ENCODE assay signal across 1 cellular context in the genomic region with DNA sequence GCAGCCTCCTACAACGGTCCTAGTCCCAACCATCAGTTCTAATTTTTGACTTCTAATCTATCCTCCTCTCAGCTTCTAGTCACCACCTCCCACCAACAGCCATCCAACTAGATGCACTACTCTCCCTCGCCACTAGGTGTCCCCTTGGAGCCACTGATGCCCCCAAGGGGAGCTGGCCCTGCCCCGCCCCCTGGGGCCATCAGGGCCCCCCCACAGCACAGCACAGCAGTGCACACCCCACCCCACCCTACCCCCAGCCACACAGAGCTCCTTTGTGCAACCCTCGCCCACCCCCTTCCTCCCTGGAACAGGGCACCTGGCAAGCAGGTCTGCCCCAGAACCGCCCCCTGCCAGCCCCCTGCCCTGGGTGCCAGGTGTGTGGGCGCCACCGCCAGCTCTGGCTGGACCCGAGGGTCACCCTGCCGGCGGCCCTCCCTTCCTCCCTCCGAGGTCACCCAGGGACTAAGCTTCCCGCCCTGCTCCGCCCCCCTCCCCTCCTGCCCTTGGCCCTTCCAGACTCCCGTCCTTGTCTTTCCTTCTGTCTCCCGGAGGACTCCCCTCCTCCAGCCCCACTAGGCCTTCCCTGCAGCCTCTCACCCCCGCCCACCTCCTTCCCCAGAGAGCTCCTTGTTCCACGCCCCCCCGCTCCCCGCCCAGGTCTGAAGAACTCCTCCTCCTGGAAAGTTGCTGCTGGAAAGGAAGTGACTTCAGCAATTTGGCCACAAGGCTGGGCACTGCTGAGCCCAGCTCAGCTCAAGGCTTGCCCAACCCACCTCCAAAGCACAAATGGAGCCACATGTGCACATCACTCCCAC.
TF ChIP-seq lines count a peak whose summit lies in the region.

No MANE protein-coding gene starts in this region.

TF ChIP-seq in HepG2, 621 proteins besides CTCF, POLR2A, EP300 and RAD21 (continued from another document and continues in another):
- TF ChIP-seq, protein P1, sequence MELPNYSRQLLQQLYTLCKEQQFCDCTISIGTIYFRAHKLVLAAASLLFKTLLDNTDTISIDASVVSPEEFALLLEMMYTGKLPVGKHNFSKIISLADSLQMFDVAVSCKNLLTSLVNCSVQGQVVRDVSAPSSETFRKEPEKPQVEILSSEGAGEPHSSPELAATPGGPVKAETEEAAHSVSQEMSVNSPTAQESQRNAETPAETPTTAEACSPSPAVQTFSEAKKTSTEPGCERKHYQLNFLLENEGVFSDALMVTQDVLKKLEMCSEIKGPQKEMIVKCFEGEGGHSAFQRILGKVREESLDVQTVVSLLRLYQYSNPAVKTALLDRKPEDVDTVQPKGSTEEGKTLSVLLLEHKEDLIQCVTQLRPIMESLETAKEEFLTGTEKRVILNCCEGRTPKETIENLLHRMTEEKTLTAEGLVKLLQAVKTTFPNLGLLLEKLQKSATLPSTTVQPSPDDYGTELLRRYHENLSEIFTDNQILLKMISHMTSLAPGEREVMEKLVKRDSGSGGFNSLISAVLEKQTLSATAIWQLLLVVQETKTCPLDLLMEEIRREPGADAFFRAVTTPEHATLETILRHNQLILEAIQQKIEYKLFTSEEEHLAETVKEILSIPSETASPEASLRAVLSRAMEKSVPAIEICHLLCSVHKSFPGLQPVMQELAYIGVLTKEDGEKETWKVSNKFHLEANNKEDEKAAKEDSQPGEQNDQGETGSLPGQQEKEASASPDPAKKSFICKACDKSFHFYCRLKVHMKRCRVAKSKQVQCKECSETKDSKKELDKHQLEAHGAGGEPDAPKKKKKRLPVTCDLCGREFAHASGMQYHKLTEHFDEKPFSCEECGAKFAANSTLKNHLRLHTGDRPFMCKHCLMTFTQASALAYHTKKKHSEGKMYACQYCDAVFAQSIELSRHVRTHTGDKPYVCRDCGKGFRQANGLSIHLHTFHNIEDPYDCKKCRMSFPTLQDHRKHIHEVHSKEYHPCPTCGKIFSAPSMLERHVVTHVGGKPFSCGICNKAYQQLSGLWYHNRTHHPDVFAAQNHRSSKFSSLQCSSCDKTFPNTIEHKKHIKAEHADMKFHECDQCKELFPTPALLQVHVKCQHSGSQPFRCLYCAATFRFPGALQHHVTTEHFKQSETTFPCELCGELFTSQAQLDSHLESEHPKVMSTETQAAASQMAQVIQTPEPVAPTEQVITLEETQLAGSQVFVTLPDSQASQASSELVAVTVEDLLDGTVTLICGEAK (IDR thresholded peaks at IDR 0.05): no peak
- TF ChIP-seq, protein P1 (CRISPR knock-in tag; IDR thresholded peaks at IDR 0.05): no peak
- TF ChIP-seq ZNF572 (CRISPR knock-in tag; IDR thresholded peaks at IDR 0.05): no peak
- TF ChIP-seq PRMT3 (CRISPR knock-in tag; IDR thresholded peaks at IDR 0.05; ENCODE audit: borderline replicate concordance, low read depth): no peak
- TF ChIP-seq, protein P2, sequence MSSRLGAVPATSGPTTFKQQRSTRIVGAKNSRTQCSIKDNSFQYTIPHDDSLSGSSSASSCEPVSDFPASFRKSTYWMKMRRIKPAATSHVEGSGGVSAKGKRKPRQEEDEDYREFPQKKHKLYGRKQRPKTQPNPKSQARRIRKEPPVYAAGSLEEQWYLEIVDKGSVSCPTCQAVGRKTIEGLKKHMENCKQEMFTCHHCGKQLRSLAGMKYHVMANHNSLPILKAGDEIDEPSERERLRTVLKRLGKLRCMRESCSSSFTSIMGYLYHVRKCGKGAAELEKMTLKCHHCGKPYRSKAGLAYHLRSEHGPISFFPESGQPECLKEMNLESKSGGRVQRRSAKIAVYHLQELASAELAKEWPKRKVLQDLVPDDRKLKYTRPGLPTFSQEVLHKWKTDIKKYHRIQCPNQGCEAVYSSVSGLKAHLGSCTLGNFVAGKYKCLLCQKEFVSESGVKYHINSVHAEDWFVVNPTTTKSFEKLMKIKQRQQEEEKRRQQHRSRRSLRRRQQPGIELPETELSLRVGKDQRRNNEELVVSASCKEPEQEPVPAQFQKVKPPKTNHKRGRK (CRISPR knock-in tag; IDR thresholded peaks at IDR 0.05): no peak
- TF ChIP-seq ZNF547 (CRISPR knock-in tag; IDR thresholded peaks at IDR 0.05): no peak
- TF ChIP-seq, protein P3, sequence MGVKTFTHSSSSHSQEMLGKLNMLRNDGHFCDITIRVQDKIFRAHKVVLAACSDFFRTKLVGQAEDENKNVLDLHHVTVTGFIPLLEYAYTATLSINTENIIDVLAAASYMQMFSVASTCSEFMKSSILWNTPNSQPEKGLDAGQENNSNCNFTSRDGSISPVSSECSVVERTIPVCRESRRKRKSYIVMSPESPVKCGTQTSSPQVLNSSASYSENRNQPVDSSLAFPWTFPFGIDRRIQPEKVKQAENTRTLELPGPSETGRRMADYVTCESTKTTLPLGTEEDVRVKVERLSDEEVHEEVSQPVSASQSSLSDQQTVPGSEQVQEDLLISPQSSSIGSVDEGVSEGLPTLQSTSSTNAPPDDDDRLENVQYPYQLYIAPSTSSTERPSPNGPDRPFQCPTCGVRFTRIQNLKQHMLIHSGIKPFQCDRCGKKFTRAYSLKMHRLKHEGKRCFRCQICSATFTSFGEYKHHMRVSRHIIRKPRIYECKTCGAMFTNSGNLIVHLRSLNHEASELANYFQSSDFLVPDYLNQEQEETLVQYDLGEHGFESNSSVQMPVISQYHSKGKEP (CRISPR knock-in tag; IDR thresholded peaks at IDR 0.05): no peak
- no peak for TF ChIP-seq CEBPG (CRISPR knock-in tag; IDR thresholded peaks at IDR 0.05)
- TF ChIP-seq ZNF605 (CRISPR knock-in tag; IDR thresholded peaks at IDR 0.05): no peak
- TF ChIP-seq, protein P4, sequence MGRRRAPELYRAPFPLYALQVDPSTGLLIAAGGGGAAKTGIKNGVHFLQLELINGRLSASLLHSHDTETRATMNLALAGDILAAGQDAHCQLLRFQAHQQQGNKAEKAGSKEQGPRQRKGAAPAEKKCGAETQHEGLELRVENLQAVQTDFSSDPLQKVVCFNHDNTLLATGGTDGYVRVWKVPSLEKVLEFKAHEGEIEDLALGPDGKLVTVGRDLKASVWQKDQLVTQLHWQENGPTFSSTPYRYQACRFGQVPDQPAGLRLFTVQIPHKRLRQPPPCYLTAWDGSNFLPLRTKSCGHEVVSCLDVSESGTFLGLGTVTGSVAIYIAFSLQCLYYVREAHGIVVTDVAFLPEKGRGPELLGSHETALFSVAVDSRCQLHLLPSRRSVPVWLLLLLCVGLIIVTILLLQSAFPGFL (CRISPR knock-in tag; IDR thresholded peaks at IDR 0.05): no peak
- TF ChIP-seq AKAP8 (CRISPR knock-in tag; IDR thresholded peaks at IDR 0.05): no peak
- TF ChIP-seq, protein P5, sequence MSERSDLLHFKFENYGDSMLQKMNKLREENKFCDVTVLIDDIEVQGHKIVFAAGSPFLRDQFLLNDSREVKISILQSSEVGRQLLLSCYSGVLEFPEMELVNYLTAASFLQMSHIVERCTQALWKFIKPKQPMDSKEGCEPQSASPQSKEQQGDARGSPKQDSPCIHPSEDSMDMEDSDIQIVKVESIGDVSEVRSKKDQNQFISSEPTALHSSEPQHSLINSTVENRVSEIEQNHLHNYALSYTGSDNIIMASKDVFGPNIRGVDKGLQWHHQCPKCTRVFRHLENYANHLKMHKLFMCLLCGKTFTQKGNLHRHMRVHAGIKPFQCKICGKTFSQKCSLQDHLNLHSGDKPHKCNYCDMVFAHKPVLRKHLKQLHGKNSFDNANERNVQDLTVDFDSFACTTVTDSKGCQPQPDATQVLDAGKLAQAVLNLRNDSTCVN (CRISPR knock-in tag; IDR thresholded peaks at IDR 0.05; ENCODE audit: borderline replicate concordance): no peak
- TF ChIP-seq ARNTL (CRISPR knock-in tag; IDR thresholded peaks at IDR 0.05): no peak
- 0 out of 2 replicates have a peak, but pooled peaks have one; percentile 31 for TF ChIP-seq ZBTB7B (CRISPR knock-in tag; IDR thresholded peaks at IDR 0.05)
- no peak for TF ChIP-seq ZNF672 (CRISPR knock-in tag; IDR thresholded peaks at IDR 0.05)
- TF ChIP-seq, protein P6, sequence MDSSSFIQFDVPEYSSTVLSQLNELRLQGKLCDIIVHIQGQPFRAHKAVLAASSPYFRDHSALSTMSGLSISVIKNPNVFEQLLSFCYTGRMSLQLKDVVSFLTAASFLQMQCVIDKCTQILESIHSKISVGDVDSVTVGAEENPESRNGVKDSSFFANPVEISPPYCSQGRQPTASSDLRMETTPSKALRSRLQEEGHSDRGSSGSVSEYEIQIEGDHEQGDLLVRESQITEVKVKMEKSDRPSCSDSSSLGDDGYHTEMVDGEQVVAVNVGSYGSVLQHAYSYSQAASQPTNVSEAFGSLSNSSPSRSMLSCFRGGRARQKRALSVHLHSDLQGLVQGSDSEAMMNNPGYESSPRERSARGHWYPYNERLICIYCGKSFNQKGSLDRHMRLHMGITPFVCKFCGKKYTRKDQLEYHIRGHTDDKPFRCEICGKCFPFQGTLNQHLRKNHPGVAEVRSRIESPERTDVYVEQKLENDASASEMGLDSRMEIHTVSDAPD (CRISPR knock-in tag; IDR thresholded peaks at IDR 0.05): no peak
- TF ChIP-seq ZNF768 (CRISPR knock-in tag; IDR thresholded peaks at IDR 0.05): peak; percentile 65; the same call in 1 of the 2 replicates
- TF ChIP-seq ZNF317 (CRISPR knock-in tag; IDR thresholded peaks at IDR 0.05): no peak
- no peak for TF ChIP-seq HNRNPUL1 (IDR thresholded peaks at IDR 0.05; ENCODE audit: low read depth, low read length)
- TF ChIP-seq, protein P7, sequence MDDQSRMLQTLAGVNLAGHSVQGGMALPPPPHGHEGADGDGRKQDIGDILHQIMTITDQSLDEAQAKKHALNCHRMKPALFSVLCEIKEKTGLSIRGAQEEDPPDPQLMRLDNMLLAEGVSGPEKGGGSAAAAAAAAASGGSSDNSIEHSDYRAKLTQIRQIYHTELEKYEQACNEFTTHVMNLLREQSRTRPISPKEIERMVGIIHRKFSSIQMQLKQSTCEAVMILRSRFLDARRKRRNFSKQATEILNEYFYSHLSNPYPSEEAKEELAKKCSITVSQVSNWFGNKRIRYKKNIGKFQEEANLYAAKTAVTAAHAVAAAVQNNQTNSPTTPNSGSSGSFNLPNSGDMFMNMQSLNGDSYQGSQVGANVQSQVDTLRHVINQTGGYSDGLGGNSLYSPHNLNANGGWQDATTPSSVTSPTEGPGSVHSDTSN (CRISPR knock-in tag; IDR thresholded peaks at IDR 0.05; ENCODE audit: borderline replicate concordance): no peak
- TF ChIP-seq, protein P8, sequence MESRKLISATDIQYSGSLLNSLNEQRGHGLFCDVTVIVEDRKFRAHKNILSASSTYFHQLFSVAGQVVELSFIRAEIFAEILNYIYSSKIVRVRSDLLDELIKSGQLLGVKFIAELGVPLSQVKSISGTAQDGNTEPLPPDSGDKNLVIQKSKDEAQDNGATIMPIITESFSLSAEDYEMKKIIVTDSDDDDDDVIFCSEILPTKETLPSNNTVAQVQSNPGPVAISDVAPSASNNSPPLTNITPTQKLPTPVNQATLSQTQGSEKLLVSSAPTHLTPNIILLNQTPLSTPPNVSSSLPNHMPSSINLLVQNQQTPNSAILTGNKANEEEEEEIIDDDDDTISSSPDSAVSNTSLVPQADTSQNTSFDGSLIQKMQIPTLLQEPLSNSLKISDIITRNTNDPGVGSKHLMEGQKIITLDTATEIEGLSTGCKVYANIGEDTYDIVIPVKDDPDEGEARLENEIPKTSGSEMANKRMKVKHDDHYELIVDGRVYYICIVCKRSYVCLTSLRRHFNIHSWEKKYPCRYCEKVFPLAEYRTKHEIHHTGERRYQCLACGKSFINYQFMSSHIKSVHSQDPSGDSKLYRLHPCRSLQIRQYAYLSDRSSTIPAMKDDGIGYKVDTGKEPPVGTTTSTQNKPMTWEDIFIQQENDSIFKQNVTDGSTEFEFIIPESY (CRISPR knock-in tag; IDR thresholded peaks at IDR 0.05): peak; percentile 30; the same call in 1 of the 2 replicates
- TF ChIP-seq SMC3 (IDR thresholded peaks at IDR 0.05; ENCODE audit: low read length): peak; percentile 73
- TF ChIP-seq, protein P9, sequence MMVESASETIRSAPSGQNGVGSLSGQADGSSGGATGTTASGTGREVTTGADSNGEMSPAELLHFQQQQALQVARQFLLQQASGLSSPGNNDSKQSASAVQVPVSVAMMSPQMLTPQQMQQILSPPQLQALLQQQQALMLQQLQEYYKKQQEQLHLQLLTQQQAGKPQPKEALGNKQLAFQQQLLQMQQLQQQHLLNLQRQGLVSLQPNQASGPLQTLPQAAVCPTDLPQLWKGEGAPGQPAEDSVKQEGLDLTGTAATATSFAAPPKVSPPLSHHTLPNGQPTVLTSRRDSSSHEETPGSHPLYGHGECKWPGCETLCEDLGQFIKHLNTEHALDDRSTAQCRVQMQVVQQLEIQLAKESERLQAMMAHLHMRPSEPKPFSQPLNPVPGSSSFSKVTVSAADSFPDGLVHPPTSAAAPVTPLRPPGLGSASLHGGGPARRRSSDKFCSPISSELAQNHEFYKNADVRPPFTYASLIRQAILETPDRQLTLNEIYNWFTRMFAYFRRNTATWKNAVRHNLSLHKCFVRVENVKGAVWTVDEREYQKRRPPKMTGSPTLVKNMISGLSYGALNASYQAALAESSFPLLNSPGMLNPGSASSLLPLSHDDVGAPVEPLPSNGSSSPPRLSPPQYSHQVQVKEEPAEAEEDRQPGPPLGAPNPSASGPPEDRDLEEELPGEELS (CRISPR knock-in tag; IDR thresholded peaks at IDR 0.05): no peak
- TF ChIP-seq, protein P10, sequence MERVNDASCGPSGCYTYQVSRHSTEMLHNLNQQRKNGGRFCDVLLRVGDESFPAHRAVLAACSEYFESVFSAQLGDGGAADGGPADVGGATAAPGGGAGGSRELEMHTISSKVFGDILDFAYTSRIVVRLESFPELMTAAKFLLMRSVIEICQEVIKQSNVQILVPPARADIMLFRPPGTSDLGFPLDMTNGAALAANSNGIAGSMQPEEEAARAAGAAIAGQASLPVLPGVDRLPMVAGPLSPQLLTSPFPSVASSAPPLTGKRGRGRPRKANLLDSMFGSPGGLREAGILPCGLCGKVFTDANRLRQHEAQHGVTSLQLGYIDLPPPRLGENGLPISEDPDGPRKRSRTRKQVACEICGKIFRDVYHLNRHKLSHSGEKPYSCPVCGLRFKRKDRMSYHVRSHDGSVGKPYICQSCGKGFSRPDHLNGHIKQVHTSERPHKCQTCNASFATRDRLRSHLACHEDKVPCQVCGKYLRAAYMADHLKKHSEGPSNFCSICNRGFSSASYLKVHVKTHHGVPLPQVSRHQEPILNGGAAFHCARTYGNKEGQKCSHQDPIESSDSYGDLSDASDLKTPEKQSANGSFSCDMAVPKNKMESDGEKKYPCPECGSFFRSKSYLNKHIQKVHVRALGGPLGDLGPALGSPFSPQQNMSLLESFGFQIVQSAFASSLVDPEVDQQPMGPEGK (CRISPR knock-in tag; IDR thresholded peaks at IDR 0.05): peak; percentile 98
- TF ChIP-seq SRY (CRISPR knock-in tag; IDR thresholded peaks at IDR 0.05): no peak
